Comparison of ENCODE assay signal across 24 cellular contexts in the genomic region with DNA sequence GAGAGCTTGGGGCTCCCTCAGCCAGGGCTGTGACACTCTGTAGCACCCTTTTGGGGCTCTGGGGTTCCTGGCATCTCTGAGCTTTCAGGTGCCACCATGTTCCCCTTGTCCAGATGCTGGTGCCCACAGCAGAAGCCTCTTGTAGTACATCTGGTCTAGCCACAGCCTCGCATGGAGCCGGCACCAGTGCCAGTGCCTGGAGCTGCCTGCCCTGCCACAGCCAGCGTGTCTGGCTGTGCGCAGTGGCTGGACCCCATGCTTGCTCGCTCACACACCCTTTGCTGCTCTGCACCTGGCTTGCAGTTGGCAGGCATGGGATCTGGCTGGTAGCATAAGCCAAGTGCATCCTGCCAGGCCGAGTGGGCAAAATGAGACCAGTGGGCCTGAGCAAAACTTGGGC.
DNase-seq lines count a peak whose midpoint lies in the region; ATAC-seq, FAIRE-seq and TF ChIP-seq lines count a peak whose summit lies in the region.
"Had no signal": no experiment of that assay in that cellular context is flagged by ENCODE, and none has a peak within 500 bp of the region (broad histone marks: within the 10 kb centered on the region; RNA-seq: fewer than 3 reads in every experiment).

No MANE protein-coding gene starts in this region.

- CTCF ChIA-PET in HepG2 (lab: Yijun Ruan, JAX; ENCODE audit: low intra/inter-chr PET ratio, low total read pairs), result no interaction called here
- CTCF ChIA-PET in activated naive CD4-positive, alpha-beta T cell treated with anti-CD3 and anti-CD28 coated beads for 36 hours (lab: Charles Lee), result interaction anchor here (0.7 kb wide), 1 partner anchor 103 kb away, joined by 3 read pairs; no protein-coding TSS in a partner anchor

- no peak for TF ChIP-seq POLR2A in HepG2 (IDR thresholded peaks at IDR 0.05; ENCODE audit: insufficient read depth in 1 of 2, low read depth in 2 of 2, low read length in 2 of 2)
- no peak for TF ChIP-seq POLR2A in right lobe of liver (IDR thresholded peaks at IDR 0.05)

- H3K4me1 Mint-ChIP-seq in activated naive CD4-positive, alpha-beta T cell treated with anti-CD3 and anti-CD28 coated beads for 36 hours (ENCODE audit: low read depth), result no peaks in the 10 kb centered on the region
- H3K4me1 Mint-ChIP-seq: B cell; CD4-positive, CD25-positive, alpha-beta regulatory T cell had no signal

- H3K18ac ChIP-seq in trophoblast cell (ENCODE audit: low read length), result no peak overlapping the region

- H3K9ac ChIP-seq in HepG2 (ENCODE audit: insufficient read depth, low read depth, low read length), result no peak overlapping the region
- no peak overlapping the region for H3K9ac ChIP-seq in kidney (ENCODE audit: low read length in 2 of 2)
- peak overlapping the region; percentile 47 for H3K9ac ChIP-seq in trophoblast cell (ENCODE audit: low read length)
- H3K9ac ChIP-seq: BLaER1 had no signal

- H2BK120ac ChIP-seq in trophoblast cell (ENCODE audit: insufficient read depth, low read length, poor library complexity), result no peak overlapping the region

- H3K27me3 ChIP-seq in HepG2 (ENCODE audit: control insufficient read depth in 1 of 2, insufficient read depth in 2 of 2, low read length in 2 of 2), result no peaks in the 10 kb centered on the region
- H3K27me3 ChIP-seq in right lobe of liver, result no peaks in the 10 kb centered on the region
- H3K27me3 ChIP-seq in trophoblast cell (ENCODE audit: insufficient read depth, low read length), result no peaks in the 10 kb centered on the region
- H3K27me3 ChIP-seq: BLaER1 had no signal

- no peak overlapping the region for H4K8ac ChIP-seq in trophoblast cell (ENCODE audit: low read depth, low read length)

- H3K4me3 ChIP-seq in HepG2 (replicated peaks in 1 of 3; ENCODE audit: insufficient read depth in 1 of 3, low read depth in 2 of 3, low read length in 3 of 3), result no peak overlapping the region
- H3K4me3 ChIP-seq in right lobe of liver, result no peak overlapping the region
- H3K4me3 ChIP-seq in kidney (ENCODE audit: low read length in 2 of 2), result no peak overlapping the region
- H3K4me3 ChIP-seq in trophoblast cell (ENCODE audit: low read depth, low read length), result peak overlapping the region; percentile 48
- H3K4me3 ChIP-seq: BLaER1, HAP-1 had no signal

- H3K79me2 ChIP-seq in HepG2 (ENCODE audit: insufficient read depth, low read length) (no peaks in the 10 kb centered on the region), trophoblast cell (ENCODE audit: control insufficient read depth, insufficient read depth, low read length, poor library complexity) (no peaks in the 10 kb centered on the region)

- H4K20me1 ChIP-seq in HepG2 (ENCODE audit: insufficient read depth, low read length), result no peaks in the 10 kb centered on the region
- H4K20me1 ChIP-seq: BLaER1 had no signal

- H3K23ac ChIP-seq in trophoblast cell (ENCODE audit: low read length), result no peak overlapping the region

- ATAC-seq in HepG2 (no peak), right lobe of liver (no peak), HG03460 (IDR thresholded peaks at IDR 0.05; ENCODE audit: unreplicated experiment) (no peak), HG02571 (IDR thresholded peaks at IDR 0.05; ENCODE audit: unreplicated experiment) (no peak)
- ATAC-seq: CD8-positive, alpha-beta T cell had no signal

- no peak overlapping the region for H3K27ac Mint-ChIP-seq in activated naive CD4-positive, alpha-beta T cell treated with anti-CD3 and anti-CD28 coated beads for 36 hours
- H3K27ac Mint-ChIP-seq: B cell; CD4-positive, CD25-positive, alpha-beta regulatory T cell; CD8-positive, alpha-beta T cell; HFFc6 had no signal

- in situ Hi-C loops in HepG2 (cut with HindIII; ENCODE audit: extremely low pct_ligation_motif_present, low pct_unique_long_range_greater_than_20kb), result no loop called here

- TF ChIP-seq CTCF in HepG2 (CRISPR knock-in tag; IDR thresholded peaks at IDR 0.05) (no peak), right lobe of liver (IDR thresholded peaks at IDR 0.05) (no peak), kidney (IDR thresholded peaks at IDR 0.05; ENCODE audit: borderline replicate concordance, extremely low read depth, insufficient read depth) (no peak)

- no peak overlapping the region for H2AK5ac ChIP-seq in trophoblast cell (ENCODE audit: low read length)

- H3K36me3 Mint-ChIP-seq in activated naive CD4-positive, alpha-beta T cell treated with anti-CD3 and anti-CD28 coated beads for 36 hours (ENCODE audit: low read depth), result no peaks in the 10 kb centered on the region
- H3K36me3 Mint-ChIP-seq: CD4-positive, CD25-positive, alpha-beta regulatory T cell; CD8-positive, alpha-beta T cell had no signal

- no peaks in the 10 kb centered on the region for H3K79me1 ChIP-seq in trophoblast cell (ENCODE audit: low read length)

- H3K27ac ChIP-seq in HepG2 (ENCODE audit: extremely low read length, insufficient read depth, low read length) (no peak overlapping the region), right lobe of liver (no peak overlapping the region), kidney (ENCODE audit: low read depth in 2 of 2, low read length in 2 of 2) (no peak overlapping the region), trophoblast cell (ENCODE audit: low read depth, low read length) (no peak overlapping the region)
- H3K27ac ChIP-seq: 22Rv1, BLaER1, C4-2B had no signal

- H3K4me1 ChIP-seq in HepG2 (ENCODE audit: insufficient read depth, low read length) (no peaks in the 10 kb centered on the region), right lobe of liver (no peaks in the 10 kb centered on the region), kidney (ENCODE audit: control insufficient read depth in 1 of 2, insufficient read depth in 1 of 2, low read depth in 1 of 2, low read length in 2 of 2) (no peaks in the 10 kb centered on the region), trophoblast cell (ENCODE audit: control insufficient read depth in 1 of 2, insufficient read depth in 2 of 2, low read length in 2 of 2) (no peaks in the 10 kb centered on the region)
- H3K4me1 ChIP-seq: BLaER1, Caco-2, HAP-1 had no signal

- H3K36me3 ChIP-seq in HepG2 (replicated peaks in 1 of 2; ENCODE audit: control insufficient read depth in 1 of 2, insufficient read depth in 2 of 2, low read length in 2 of 2) (no peaks in the 10 kb centered on the region), right lobe of liver (no peaks in the 10 kb centered on the region), kidney (ENCODE audit: control insufficient read depth in 1 of 2, insufficient read depth in 2 of 2, low read length in 2 of 2) (no peaks in the 10 kb centered on the region), trophoblast cell (ENCODE audit: control insufficient read depth in 1 of 2, insufficient read depth in 2 of 2, low read length in 2 of 2) (no peaks in the 10 kb centered on the region)
- H3K36me3 ChIP-seq: BLaER1, HAP-1 had no signal

- intact Hi-C loops in HepG2 (cut with micrococcal nuclease; ENCODE audit: unreplicated experiment) (no loop called here), right lobe of liver (cut with DNase I) (no loop called here), kidney (cut with DNase I) (no loop called here)
- intact Hi-C loops in activated naive CD4-positive, alpha-beta T cell treated with anti-CD3 and anti-CD28 coated beads for 36 hours (cut with micrococcal nuclease), result no loop called here

- H2BK12ac ChIP-seq in trophoblast cell (ENCODE audit: low read length), result no peak overlapping the region

- H3K9me3 ChIP-seq in HepG2 (ENCODE audit: low read length) (no peaks in the 10 kb centered on the region), right lobe of liver (no peaks in the 10 kb centered on the region), kidney (ENCODE audit: control insufficient read depth in 1 of 2, low read length in 2 of 2) (no peaks in the 10 kb centered on the region), trophoblast cell (ENCODE audit: insufficient read depth, low read depth, low read length) (no peaks in the 10 kb centered on the region)
- H3K9me3 ChIP-seq: Caco-2, HAP-1 had no signal

- TF ChIP-seq EP300 in HepG2 (IDR thresholded peaks at IDR 0.05; ENCODE audit: low read depth in 2 of 2, low read length in 2 of 2), result no peak
- no peak for TF ChIP-seq EP300 in HepG2 (CRISPR knock-in tag; IDR thresholded peaks at IDR 0.05; ENCODE audit: borderline replicate concordance)

- no peak for DNase-seq in HepG2 (ENCODE audit: low spot score)
- no peak for DNase-seq in right lobe of liver
- peak; percentile 60 for DNase-seq in kidney
- no peak for DNase-seq in trophoblast cell
- no peak for DNase-seq in activated naive CD4-positive, alpha-beta T cell treated with anti-CD3 and anti-CD28 coated beads for 36 hours
- DNase-seq in EL, result no peak
- DNase-seq: Caco-2; CD4-positive, CD25-positive, alpha-beta regulatory T cell; CD8-positive, alpha-beta T cell; DMS153; GF-D8; GOT3; HFFc6 had no signal

- H3K9me3 Mint-ChIP-seq in activated naive CD4-positive, alpha-beta T cell treated with anti-CD3 and anti-CD28 coated beads for 36 hours, result peaks cover 3% of the 10 kb centered on the region
- H3K9me3 Mint-ChIP-seq: CD8-positive, alpha-beta T cell had no signal

- H4K91ac ChIP-seq in trophoblast cell (ENCODE audit: low read depth, low read length), result no peak overlapping the region

- no peak for FAIRE-seq in HepG2 (lab: Jason Lieb, UNC)
- no peak for FAIRE-seq in kidney (lab: Jason Lieb, UNC)
- FAIRE-seq: A204.1, GM12891, GM18507, H54 had no signal

- TF ChIP-seq RAD21 in HepG2 (CRISPR knock-in tag; IDR thresholded peaks at IDR 0.05), result no peak

- H3K4me3 Mint-ChIP-seq in activated naive CD4-positive, alpha-beta T cell treated with anti-CD3 and anti-CD28 coated beads for 36 hours, result no peak overlapping the region
- H3K4me3 Mint-ChIP-seq: B cell; CD4-positive, CD25-positive, alpha-beta regulatory T cell; CD8-positive, alpha-beta T cell; HFFc6 had no signal

- no peak overlapping the region for H2BK5ac ChIP-seq in trophoblast cell (ENCODE audit: low read depth, low read length, poor library complexity)

- POLR2A ChIA-PET in HepG2 (lab: Yijun Ruan, JAX), result no interaction called here

- H4K12ac ChIP-seq in trophoblast cell (ENCODE audit: low read depth, low read length), result no peak overlapping the region

- no peak overlapping the region for H3K4ac ChIP-seq in trophoblast cell (ENCODE audit: low read depth, low read length)

- H2AFZ ChIP-seq in HepG2 (ENCODE audit: low read length) (no peak overlapping the region), trophoblast cell (ENCODE audit: insufficient read depth, low read length, poor library complexity) (no peak overlapping the region)

- no TSS peak for BruUV-seq in HepG2 (replicated peaks; lab: Mats Ljungman, UMichigan)

- 20% methylated on average over 2 of the region's 6 CpGs for WGBS in HepG2 (ENCODE audit: low lambda C conversion rate)
- WGBS in right lobe of liver (ENCODE audit: insufficient coverage, low coverage, low lambda C conversion rate, missing lambda C conversion rate), result 80% methylated on average over 4 of the region's 6 CpGs
- no CpG with 5 or more reads among the region's 6 CpGs for WGBS in trophoblast cell (ENCODE audit: extremely low coverage, insufficient coverage, insufficient read length)

- H3K14ac ChIP-seq in trophoblast cell (ENCODE audit: low read length), result no peak overlapping the region

- H3K4me2 ChIP-seq in HepG2 (ENCODE audit: low read depth, low read length) (no peak overlapping the region), trophoblast cell (ENCODE audit: low read length) (no peak overlapping the region)
- H3K4me2 ChIP-seq: BLaER1 had no signal

- H3K27me3 Mint-ChIP-seq in activated naive CD4-positive, alpha-beta T cell treated with anti-CD3 and anti-CD28 coated beads for 36 hours (ENCODE audit: low read depth), result no peaks in the 10 kb centered on the region
- H3K27me3 Mint-ChIP-seq: B cell; CD4-positive, CD25-positive, alpha-beta regulatory T cell had no signal
